20 cellular contexts compared by ENCODE assay signal in the genomic region with DNA sequence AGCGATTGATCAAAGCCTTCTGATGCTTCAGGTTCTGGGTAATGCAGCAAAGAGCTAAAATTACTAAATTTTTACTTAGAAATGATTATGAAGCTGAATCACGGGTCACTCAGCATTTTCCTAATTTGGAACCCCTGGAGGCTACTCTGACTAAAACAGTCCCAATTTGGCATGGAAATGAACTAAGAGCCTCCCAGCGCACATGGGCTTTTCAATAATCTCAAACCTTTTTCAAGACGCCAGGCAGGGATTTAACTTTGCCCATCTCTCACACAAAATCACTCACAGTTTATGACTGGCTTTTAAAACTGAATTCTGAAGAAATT.
"Had no signal": no experiment of that assay in that cellular context is flagged by ENCODE, and none has a peak within 500 bp of the region (broad histone marks: within the 10 kb centered on the region; RNA-seq: fewer than 3 reads in every experiment).

No MANE protein-coding gene starts in this region.

- H3K27ac ChIP-seq: body of pancreas, colonic mucosa, parathyroid adenoma, stomach, testis, upper lobe of right lung had no signal

- H3K27me3 ChIP-seq: body of pancreas, colonic mucosa, testis, upper lobe of right lung had no signal

- H3K4me1 ChIP-seq: body of pancreas, colonic mucosa, parathyroid adenoma, stomach, testis, upper lobe of right lung had no signal

- DNase-seq: activated B cell treated with CpG ODN at 0.5 μM for 24 hours; activated CD4-positive, alpha-beta T cell treated with anti-CD3 and anti-CD28 coated beads, Interleukin-2, amount 10 ng/mL, durations not matched to agents 24 days and 14 days; activated CD8-positive, alpha-beta memory T cell treated with anti-CD3 and anti-CD28 coated beads, Interleukin-2, amount 50 U/mL, for 4 hours; activated CD8-positive, alpha-beta T cell treated with anti-CD3 and anti-CD28 coated beads, Interleukin-2, amount 10 ng/mL, durations not matched to agents 7 days and 5 days; activated gamma-delta T cell; activated T-cell treated with anti-CD3 and anti-CD28 coated beads, Interleukin-2, amount 50 U/mL, for 72 hours; amygdala; body of pancreas; caudate nucleus; colonic mucosa; hypothalamus; immature natural killer cell; stimulated activated CD4-positive, alpha-beta T cell treated with anti-CD3 and anti-CD28 coated beads, Interleukin-12 subunit alpha, Interleukin-12 subunit beta, amount 100 ng/mL, for 4 hours; stimulated activated CD4-positive, alpha-beta T cell treated with anti-CD3 and anti-CD28 coated beads, Interleukin-2, amount 100 ng/mL, for 24 hours; stomach; testis; upper lobe of right lung had no signal

- H3K9me3 Mint-ChIP-seq: activated B cell treated with CpG ODN at 0.5 μM for 24 hours; activated CD4-positive, alpha-beta T cell treated with anti-CD3 and anti-CD28 coated beads, Interleukin-2, amount 10 ng/mL, durations not matched to agents 24 days and 14 days; activated naive CD4-positive, alpha-beta T cell treated with anti-CD3 and anti-CD28 coated beads, Interleukin-2, amount 50 U/mL, for 72 hours; activated T-cell treated with anti-CD3 and anti-CD28 coated beads, Interleukin-2, amount 50 U/mL, for 72 hours; immature natural killer cell had no signal

- H3K36me3 ChIP-seq: colonic mucosa, stomach, upper lobe of right lung had no signal

- H3K27ac Mint-ChIP-seq: activated B cell treated with CpG ODN at 0.5 μM for 24 hours; activated CD4-positive, alpha-beta T cell treated with anti-CD3 and anti-CD28 coated beads, Interleukin-2, amount 10 ng/mL, durations not matched to agents 24 days and 14 days; activated CD8-positive, alpha-beta T cell treated with anti-CD3 and anti-CD28 coated beads, Interleukin-2, amount 10 ng/mL, durations not matched to agents 7 days and 5 days; activated naive CD4-positive, alpha-beta T cell treated with anti-CD3 and anti-CD28 coated beads, Interleukin-2, amount 50 U/mL, for 72 hours; activated T-cell treated with anti-CD3 and anti-CD28 coated beads, Interleukin-2, amount 50 U/mL, for 72 hours; immature natural killer cell had no signal

- H3K4me3 ChIP-seq: body of pancreas, colonic mucosa, lung, stomach, testis, upper lobe of right lung had no signal

- H3K36me3 Mint-ChIP-seq: activated naive CD4-positive, alpha-beta T cell treated with anti-CD3 and anti-CD28 coated beads, Interleukin-2, amount 50 U/mL, for 72 hours; immature natural killer cell had no signal

- H3K4me3 Mint-ChIP-seq: activated B cell treated with CpG ODN at 0.5 μM for 24 hours; activated CD4-positive, alpha-beta T cell treated with anti-CD3 and anti-CD28 coated beads, Interleukin-2, amount 10 ng/mL, durations not matched to agents 24 days and 14 days; activated CD8-positive, alpha-beta T cell treated with anti-CD3 and anti-CD28 coated beads, Interleukin-2, amount 10 ng/mL, durations not matched to agents 7 days and 5 days; activated T-cell treated with anti-CD3 and anti-CD28 coated beads, Interleukin-2, amount 50 U/mL, for 72 hours; immature natural killer cell had no signal

- H3K9ac ChIP-seq: parathyroid adenoma had no signal

- H3K9me3 ChIP-seq: body of pancreas, colonic mucosa, stomach, testis, upper lobe of right lung had no signal
